In genomic region chr4:35772291-35772690, GRCh38 we compare ENCODE assay signal across 19 cellular contexts.
DNase-seq lines count a peak whose midpoint lies in the region; ATAC-seq, FAIRE-seq and TF ChIP-seq lines count a peak whose summit lies in the region.
"Had no signal": no experiment of that assay in that cellular context is flagged by ENCODE, and none has a peak within 500 bp of the region (broad histone marks: within the 10 kb centered on the region; RNA-seq: fewer than 3 reads in every experiment).

No MANE protein-coding gene starts in this region.

- H3K9me2 ChIP-seq in PC-3 (replicated peaks; ENCODE audit: low read length) = no peaks in the 10 kb centered on the region

- peak; percentile 97 for FAIRE-seq in H54 (lab: Jason Lieb, UNC)
- FAIRE-seq in astrocyte (lab: Jason Lieb, UNC) = no peak
- FAIRE-seq: H1 had no signal

- H3K27ac ChIP-seq in PC-3 (ENCODE audit: low read length) (0 out of 2 replicates have a peak overlapping the region, but pooled peaks have one; percentile 30), astrocyte (ENCODE audit: low read depth, low read length) (no peak overlapping the region), right atrium auricular region (no peak overlapping the region), esophagus muscularis mucosa (replicated peaks in 1 of 4) (no peak overlapping the region)

- no peak overlapping the region for H3K4me2 ChIP-seq in PC-3 (ENCODE audit: low read length)
- H3K4me2 ChIP-seq in astrocyte (ENCODE audit: low read length) = no peak overlapping the region

- CTCF ChIA-PET in PC-3 (lab: Charles Lee) = no interaction called here

- no peaks in the 10 kb centered on the region for H3F3A ChIP-seq in PC-3 (ENCODE audit: low read length, unreplicated experiment)

- no peak for TF ChIP-seq CTCF in PC-3 (conservative IDR thresholded peaks at IDR 0.05; ENCODE audit: low read depth, low read length)
- no peak for TF ChIP-seq CTCF in astrocyte (IDR thresholded peaks at IDR 0.05; ENCODE audit: insufficient read depth, low read depth, low read length)
- TF ChIP-seq CTCF in right atrium auricular region (IDR thresholded peaks at IDR 0.05) = no peak
- TF ChIP-seq CTCF in esophagus muscularis mucosa (IDR thresholded peaks at IDR 0.05) = no peak

- POLR2A ChIA-PET in PC-3 (lab: Charles Lee; ENCODE audit: unreplicated experiment) = no interaction called here

- intact Hi-C loops in PC-3 (cut with micrococcal nuclease) = no loop called here
- intact Hi-C loops in esophagus muscularis mucosa (cut with DNase I) = no loop called here

- no peaks in the 10 kb centered on the region for H3K27me3 Mint-ChIP-seq in astrocyte (ENCODE audit: low read depth, unreplicated experiment)
- H3K27me3 Mint-ChIP-seq: B cell; CD4-positive, alpha-beta T cell had no signal

- WGBS in esophagus muscularis mucosa = 48% methylated on average over 2 of the region's 2 CpGs

- no peak overlapping the region for H2AFZ ChIP-seq in PC-3 (ENCODE audit: low read length)
- no peak overlapping the region for H2AFZ ChIP-seq in astrocyte (ENCODE audit: low read depth, low read length)

- H4K20me1 ChIP-seq in PC-3 (ENCODE audit: low read length) = no peaks in the 10 kb centered on the region
- no peaks in the 10 kb centered on the region for H4K20me1 ChIP-seq in astrocyte (ENCODE audit: insufficient read depth, low read length)

- H3K4me3 ChIP-seq in PC-3 (ENCODE audit: low read length) = no peak overlapping the region
- H3K4me3 ChIP-seq in astrocyte (ENCODE audit: insufficient read depth, low read depth, low read length) = no peak overlapping the region
- H3K4me3 ChIP-seq in right atrium auricular region = no peak overlapping the region
- no peak overlapping the region for H3K4me3 ChIP-seq in esophagus muscularis mucosa

- H3K27me3 ChIP-seq in PC-3 (ENCODE audit: low read length) = no peaks in the 10 kb centered on the region
- H3K27me3 ChIP-seq in astrocyte (ENCODE audit: insufficient read depth, low read length) = no peaks in the 10 kb centered on the region
- H3K27me3 ChIP-seq in right atrium auricular region = no peaks in the 10 kb centered on the region
- no peaks in the 10 kb centered on the region for H3K27me3 ChIP-seq in esophagus muscularis mucosa

- no peak for TF ChIP-seq EP300 in esophagus muscularis mucosa (IDR thresholded peaks at IDR 0.05)

- H3K9ac ChIP-seq in PC-3 (ENCODE audit: low read length) = no peak overlapping the region
- H3K9ac ChIP-seq in astrocyte (ENCODE audit: low read length) = no peak overlapping the region

- H3K36me3 Mint-ChIP-seq in astrocyte (ENCODE audit: low read depth, unreplicated experiment) = no peaks in the 10 kb centered on the region

- no peak overlapping the region for H3K27ac Mint-ChIP-seq in astrocyte (ENCODE audit: unreplicated experiment)
- H3K27ac Mint-ChIP-seq: B cell; CD4-positive, alpha-beta T cell; HFFc6 had no signal

- ATAC-seq in PC-3 = peak; percentile 97
- ATAC-seq in GM18867 (IDR thresholded peaks at IDR 0.05; ENCODE audit: unreplicated experiment) = no peak
- ATAC-seq: Panc1 had no signal

- no peaks in the 10 kb centered on the region for H3K9me3 Mint-ChIP-seq in astrocyte (ENCODE audit: unreplicated experiment)
- H3K9me3 Mint-ChIP-seq: CD4-positive, alpha-beta T cell had no signal

- TF ChIP-seq POLR2A in H54 (IDR thresholded peaks at IDR 0.05; ENCODE audit: low read depth, low read length) (no peak), esophagus muscularis mucosa (IDR thresholded peaks at IDR 0.05; ENCODE audit: low read depth) (no peak)

- H3K4me1 ChIP-seq in PC-3 (ENCODE audit: insufficient read depth, low read length) (peaks cover 7% of the 10 kb centered on the region; the same call in 1 of the 2 replicates), astrocyte (ENCODE audit: insufficient read depth, low read length) (no peaks in the 10 kb centered on the region), right atrium auricular region (no peaks in the 10 kb centered on the region), esophagus muscularis mucosa (no peaks in the 10 kb centered on the region)

- no peaks in the 10 kb centered on the region for H3K4me1 Mint-ChIP-seq in astrocyte (ENCODE audit: low read depth, unreplicated experiment)
- H3K4me1 Mint-ChIP-seq: B cell had no signal

- no peak overlapping the region for H3K4me3 Mint-ChIP-seq in astrocyte (ENCODE audit: unreplicated experiment)
- H3K4me3 Mint-ChIP-seq: B cell; CD4-positive, alpha-beta T cell; HFFc6 had no signal

- no TSS peak for BruUV-seq in PC-3 (replicated peaks; lab: Mats Ljungman, UMichigan)

- no peaks in the 10 kb centered on the region for H3K9me3 ChIP-seq in PC-3 (ENCODE audit: low read length)
- H3K9me3 ChIP-seq in astrocyte (ENCODE audit: insufficient read depth, low read depth, low read length) = no peaks in the 10 kb centered on the region
- H3K9me3 ChIP-seq in right atrium auricular region = no peaks in the 10 kb centered on the region
- H3K9me3 ChIP-seq in esophagus muscularis mucosa = no peaks in the 10 kb centered on the region

- DNase-seq in H54 (ENCODE audit: insufficient read length, low spot score) = peak; percentile 19
- peak; percentile 73 for DNase-seq in PC-3
- DNase-seq in astrocyte (ENCODE audit: low read depth) = peak; percentile 2
- DNase-seq in glomerular visceral epithelial cell (ENCODE audit: extremely low spot score) = peak; percentile 58
- DNase-seq in right atrium auricular region (ENCODE audit: low spot score) = no peak
- no peak for DNase-seq in esophagus muscularis mucosa (ENCODE audit: extremely low spot score)
- DNase-seq in anterior cingulate cortex (lab: John Stamatoyannopoulos, UW) = no peak
- DNase-seq: ACHN; CD4-positive, alpha-beta T cell; DND-41; HFFc6; NCI-H146; NCI-H2227 treated with DMSO at 0.1 percent for 48 hours; NCI-H69; SIG-M5 had no signal

- no peaks in the 10 kb centered on the region for H3K36me3 ChIP-seq in PC-3 (ENCODE audit: low read depth, low read length)
- no peaks in the 10 kb centered on the region for H3K36me3 ChIP-seq in astrocyte (ENCODE audit: insufficient read depth, low read length)
- no peaks in the 10 kb centered on the region for H3K36me3 ChIP-seq in right atrium auricular region
- no peaks in the 10 kb centered on the region for H3K36me3 ChIP-seq in esophagus muscularis mucosa

- no peaks in the 10 kb centered on the region for H3K79me2 ChIP-seq in PC-3 (ENCODE audit: low read length)
- H3K79me2 ChIP-seq in astrocyte (ENCODE audit: insufficient read depth, low read length) = no peaks in the 10 kb centered on the region

Comparison
In these comparisons a context has a peak if more than half of its experiments do, and no peak if none do; other contexts are left out.
1. DNase-seq: peak in H54 (single experiment), PC-3 (single experiment), astrocyte (single experiment) and glomerular visceral epithelial cell (single experiment); none in right atrium auricular region (single experiment), esophagus muscularis mucosa (single experiment) and anterior cingulate cortex (0 of 58).